13 cellular contexts compared by ENCODE assay signal in the genomic region with DNA sequence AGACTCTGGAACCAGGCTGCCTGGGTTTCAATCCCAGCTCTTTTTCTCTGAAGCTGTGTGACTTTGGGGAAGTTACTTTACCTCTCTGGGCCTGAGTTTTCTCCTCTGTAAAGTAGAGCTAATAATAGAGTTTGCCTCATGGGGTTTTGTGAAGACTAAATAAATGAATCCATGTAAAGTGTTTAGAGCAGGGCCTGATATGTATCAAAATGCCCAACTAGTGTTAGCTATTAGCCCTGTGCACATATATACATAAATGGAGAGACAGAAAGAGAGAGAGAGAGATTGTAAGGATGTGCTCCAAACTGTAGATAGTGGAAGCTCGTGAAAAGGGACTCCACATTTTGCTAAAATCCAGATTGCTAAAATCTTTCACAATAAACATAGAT.
"Had no signal": no experiment of that assay in that cellular context is flagged by ENCODE, and none has a peak within 500 bp of the region (broad histone marks: within the 10 kb centered on the region; RNA-seq: fewer than 3 reads in every experiment).

No MANE protein-coding gene starts in this region.

- ATAC-seq: activated CD8-positive, alpha-beta memory T cell treated with anti-CD3 and anti-CD28 coated beads, Interleukin-2, amount 10 ng/mL, durations not matched to agents 7 days and 5 days had no signal

- H3K27ac Mint-ChIP-seq: activated CD8-positive, alpha-beta memory T cell treated with anti-CD3 and anti-CD28 coated beads, Interleukin-2, amount 10 ng/mL, durations not matched to agents 7 days and 5 days; mesothelial cell of epicardium had no signal

- H3K4me1 ChIP-seq: uterus had no signal

- H3K9me3 ChIP-seq: sigmoid colon, thyroid gland, uterus had no signal

- H3K27me3 ChIP-seq: cardiac muscle cell, sigmoid colon, thyroid gland, uterus had no signal

- H3K27me3 Mint-ChIP-seq: activated CD8-positive, alpha-beta memory T cell treated with anti-CD3 and anti-CD28 coated beads, Interleukin-2, amount 10 ng/mL, durations not matched to agents 7 days and 5 days had no signal

- DNase-seq: activated CD4-positive, alpha-beta T cell treated with anti-CD3 and anti-CD28 coated beads, Interleukin-2, amount 50 U/mL, for 48 hours; activated CD4-positive, CD25-positive, alpha-beta regulatory T cell treated with anti-CD3 and anti-CD28 coated beads, Interleukin-2, amount 50 U/mL, for 72 hours; activated CD8-positive, alpha-beta memory T cell treated with anti-CD3 and anti-CD28 coated beads, Interleukin-2, amount 10 ng/mL, durations not matched to agents 7 days and 5 days; activated naive CD4-positive, alpha-beta T cell; islet precursor cell; sigmoid colon; stimulated activated CD4-positive, alpha-beta T cell treated with anti-CD3 and anti-CD28 coated beads, Interleukin-1b, Interleukin-23, amount 100 ng/mL, for 48 hours; thyroid gland; uterus had no signal

- H3K4me3 ChIP-seq: cardiac muscle cell, lung, sigmoid colon, thyroid gland, uterus had no signal

- H3K27ac ChIP-seq: cardiac muscle cell, thyroid gland, uterus had no signal

- H3K36me3 Mint-ChIP-seq: activated CD8-positive, alpha-beta memory T cell treated with anti-CD3 and anti-CD28 coated beads, Interleukin-2, amount 10 ng/mL, durations not matched to agents 7 days and 5 days; mesothelial cell of epicardium had no signal

- H3K4me3 Mint-ChIP-seq: activated CD8-positive, alpha-beta memory T cell treated with anti-CD3 and anti-CD28 coated beads, Interleukin-2, amount 10 ng/mL, durations not matched to agents 7 days and 5 days; mesothelial cell of epicardium; neural crest cell had no signal

- H3K36me3 ChIP-seq: cardiac muscle cell, sigmoid colon, thyroid gland, uterus had no signal
